In genomic region chr7:155997431-155998327, GRCh38 we compare ENCODE assay signal across 12 cellular contexts.
A peak's percentile ranks its signal among the peaks of the same experiment; 100 is the strongest.
DNase-seq lines count a peak whose midpoint lies in the region; ATAC-seq and TF ChIP-seq lines count a peak whose summit lies in the region.
"Had no signal": no experiment of that assay in that cellular context is flagged by ENCODE, and none has a peak within 500 bp of the region (broad histone marks: within the 10 kb centered on the region; RNA-seq: fewer than 3 reads in every experiment).

No MANE protein-coding gene starts in this region.

- H3K27ac Mint-ChIP-seq in activated naive CD4-positive, alpha-beta T cell treated with anti-CD3 and anti-CD28 coated beads, Interleukin-2, amount 50 U/mL, for 24 hours, result no peak overlapping the region
- peak overlapping the region; percentile 85 for H3K27ac Mint-ChIP-seq in activated naive CD8-positive, alpha-beta T cell treated with anti-CD3 and anti-CD28 coated beads, Interleukin-2, amount 10 ng/mL, durations not matched to agents 7 days and 5 days
- no peak overlapping the region for H3K27ac Mint-ChIP-seq in osteocyte (ENCODE audit: unreplicated experiment)

- no peak overlapping the region for H3K4me3 ChIP-seq in RWPE2 (ENCODE audit: severe bottlenecking)
- H3K4me3 ChIP-seq: SJCRH30 had no signal

- ATAC-seq in RWPE2 (ENCODE audit: low read depth), result peak; percentile 30
- ATAC-seq in activated naive CD8-positive, alpha-beta T cell treated with anti-CD3 and anti-CD28 coated beads, Interleukin-2, amount 10 ng/mL, durations not matched to agents 7 days and 5 days (ENCODE audit: low read depth), result peak; percentile 33
- ATAC-seq in GM19324 (IDR thresholded peaks at IDR 0.05; ENCODE audit: low FRiP score, unreplicated experiment), result no peak
- ATAC-seq: left lobe of liver had no signal

- no peaks in the 10 kb centered on the region for H3K9me3 ChIP-seq in RWPE2 (ENCODE audit: severe bottlenecking)
- H3K9me3 ChIP-seq: SJCRH30 had no signal

- no peaks in the 10 kb centered on the region for H3K4me1 ChIP-seq in RWPE2 (ENCODE audit: insufficient read depth, poor library complexity, severe bottlenecking)
- H3K4me1 ChIP-seq: SJCRH30 had no signal

- H3K27me3 ChIP-seq in RWPE2 (ENCODE audit: insufficient read depth, poor library complexity, severe bottlenecking), result peaks cover 19% of the 10 kb centered on the region

- no peaks in the 10 kb centered on the region for H3K9me3 Mint-ChIP-seq in activated naive CD4-positive, alpha-beta T cell treated with anti-CD3 and anti-CD28 coated beads, Interleukin-2, amount 50 U/mL, for 24 hours
- no peaks in the 10 kb centered on the region for H3K9me3 Mint-ChIP-seq in activated naive CD8-positive, alpha-beta T cell treated with anti-CD3 and anti-CD28 coated beads, Interleukin-2, amount 10 ng/mL, durations not matched to agents 7 days and 5 days
- H3K9me3 Mint-ChIP-seq in osteocyte (ENCODE audit: unreplicated experiment), result peaks cover 6% of the 10 kb centered on the region

- peaks cover 32% of the 10 kb centered on the region for H3K4me1 Mint-ChIP-seq in activated naive CD4-positive, alpha-beta T cell treated with anti-CD3 and anti-CD28 coated beads, Interleukin-2, amount 50 U/mL, for 24 hours
- peaks cover 46% of the 10 kb centered on the region for H3K4me1 Mint-ChIP-seq in activated naive CD8-positive, alpha-beta T cell treated with anti-CD3 and anti-CD28 coated beads, Interleukin-2, amount 10 ng/mL, durations not matched to agents 7 days and 5 days
- no peaks in the 10 kb centered on the region for H3K4me1 Mint-ChIP-seq in osteocyte (ENCODE audit: unreplicated experiment)

- peak overlapping the region; percentile 36 for H3K4me3 Mint-ChIP-seq in activated naive CD4-positive, alpha-beta T cell treated with anti-CD3 and anti-CD28 coated beads, Interleukin-2, amount 50 U/mL, for 24 hours
- peak overlapping the region; percentile 70 for H3K4me3 Mint-ChIP-seq in activated naive CD8-positive, alpha-beta T cell treated with anti-CD3 and anti-CD28 coated beads, Interleukin-2, amount 10 ng/mL, durations not matched to agents 7 days and 5 days
- H3K4me3 Mint-ChIP-seq in osteocyte (ENCODE audit: unreplicated experiment), result no peak overlapping the region

- H3K36me3 Mint-ChIP-seq in activated naive CD4-positive, alpha-beta T cell treated with anti-CD3 and anti-CD28 coated beads, Interleukin-2, amount 50 U/mL, for 24 hours, result no peaks in the 10 kb centered on the region
- peaks cover 6% of the 10 kb centered on the region for H3K36me3 Mint-ChIP-seq in activated naive CD8-positive, alpha-beta T cell treated with anti-CD3 and anti-CD28 coated beads, Interleukin-2, amount 10 ng/mL, durations not matched to agents 7 days and 5 days
- H3K36me3 Mint-ChIP-seq in osteocyte (ENCODE audit: unreplicated experiment), result no peaks in the 10 kb centered on the region

- no peak for DNase-seq in activated naive CD4-positive, alpha-beta T cell treated with anti-CD3 and anti-CD28 coated beads, Interleukin-2, amount 50 U/mL, for 16 hours
- no peak for DNase-seq in RWPE2 (ENCODE audit: low spot score)
- DNase-seq in activated naive CD8-positive, alpha-beta T cell treated with anti-CD3 and anti-CD28 coated beads, Interleukin-2, amount 10 ng/mL, durations not matched to agents 7 days and 5 days, result no peak
- peak; percentile 73 for DNase-seq in osteocyte (ENCODE audit: extremely low spot score, unreplicated experiment)
- DNase-seq in NCI-H510A (lab: John Stamatoyannopoulos, UW), result no peak
- DNase-seq in SKM-1 (lab: John Stamatoyannopoulos, UW; ENCODE audit: unreplicated experiment), result no peak
- DNase-seq: NCI-H1417 treated with DMSO at 0.1 percent for 48 hours, NCI-H345, SJCRH30 had no signal

- H3K27ac ChIP-seq in RWPE2 (ENCODE audit: poor library complexity, severe bottlenecking), result no peak overlapping the region
- H3K27ac ChIP-seq: SJCRH30 had no signal

- peaks cover 13% of the 10 kb centered on the region for H3K27me3 Mint-ChIP-seq in activated naive CD4-positive, alpha-beta T cell treated with anti-CD3 and anti-CD28 coated beads, Interleukin-2, amount 50 U/mL, for 24 hours
- peaks cover 3% of the 10 kb centered on the region for H3K27me3 Mint-ChIP-seq in activated naive CD8-positive, alpha-beta T cell treated with anti-CD3 and anti-CD28 coated beads, Interleukin-2, amount 10 ng/mL, durations not matched to agents 7 days and 5 days
- H3K27me3 Mint-ChIP-seq in osteocyte (ENCODE audit: unreplicated experiment), result no peaks in the 10 kb centered on the region

- no peak for TF ChIP-seq CTCF in RWPE2 (IDR thresholded peaks at IDR 0.05; ENCODE audit: poor library complexity, severe bottlenecking)
- TF ChIP-seq CTCF in osteocyte (IDR thresholded peaks at IDR 0.05), result no peak

- POLR2A ChIA-PET in activated naive CD8-positive, alpha-beta T cell treated with anti-CD3 and anti-CD28 coated beads, Interleukin-2, amount 10 ng/mL, durations not matched to agents 7 days and 5 days (lab: Charles Lee), result interaction anchor here (1.0 to 1.2 kb wide), 2 partner anchors 14 to 36 kb away, joined by 3 read pairs; no protein-coding TSS in a partner anchor

- H3K36me3 ChIP-seq in RWPE2 (ENCODE audit: low read depth), result no peaks in the 10 kb centered on the region
- H3K36me3 ChIP-seq: SJCRH30 had no signal
